In genomic region chr11:312092-312816, GRCh38 we compare ENCODE assay signal across 10 cellular contexts. TPM values are rescaled to one million over a fixed set of nuclear protein-coding genes. Genes with fewer than 3 reads are reported as not detected.
A peak's percentile ranks its signal among the peaks of the same experiment; 100 is the strongest.
DNase-seq lines count a peak whose midpoint lies in the region; ATAC-seq and TF ChIP-seq lines count a peak whose summit lies in the region.
"Had no signal": no experiment of that assay in that cellular context is flagged by ENCODE, and none has a peak within 500 bp of the region (broad histone marks: within the 10 kb centered on the region; RNA-seq: fewer than 3 reads in every experiment).

No MANE protein-coding gene starts in this region.

- POLR2A ChIA-PET in activated CD4-positive, alpha-beta T cell treated with anti-CD3 and anti-CD28 coated beads, Interleukin-2, amount 10 ng/mL, durations not matched to agents 7 days and 5 days (lab: Charles Lee): interaction anchor here (0.6 to 1.3 kb wide), 5 partner anchors 12 to 44 kb away, joined by 3 to 9 read pairs (median 5); no protein-coding TSS in a partner anchor

- H3K36me3 ChIP-seq in brain microvascular endothelial cell (replicated peaks): no peaks in the 10 kb centered on the region

- peaks cover 24% of the 10 kb centered on the region for H3K4me1 Mint-ChIP-seq in activated CD4-positive, alpha-beta T cell treated with anti-CD3 and anti-CD28 coated beads, Interleukin-2, amount 10 ng/mL, durations not matched to agents 7 days and 5 days
- peaks cover 13% of the 10 kb centered on the region for H3K4me1 Mint-ChIP-seq in glutamatergic neuron (ENCODE audit: low read depth, unreplicated experiment)

- CTCF ChIA-PET in activated CD4-positive, alpha-beta T cell treated with anti-CD3 and anti-CD28 coated beads, Interleukin-2, amount 10 ng/mL, durations not matched to agents 7 days and 5 days (lab: Charles Lee): interaction anchor here (0.7 to 2.1 kb wide), 7 partner anchors 13 to 62 kb away, joined by 3 to 8 read pairs (median 3); no protein-coding TSS in a partner anchor

- peak overlapping the region; percentile 4 to 98 (median 86) for H3K27ac ChIP-seq in skin epidermis
- no peak overlapping the region for H3K27ac ChIP-seq in brain microvascular endothelial cell

- peak overlapping the region; percentile 99 for H3K27ac Mint-ChIP-seq in activated CD4-positive, alpha-beta T cell treated with anti-CD3 and anti-CD28 coated beads, Interleukin-2, amount 10 ng/mL, durations not matched to agents 7 days and 5 days
- H3K27ac Mint-ChIP-seq in glutamatergic neuron (ENCODE audit: unreplicated experiment): no peak overlapping the region

- TF ChIP-seq CTCF in GM12865 (IDR thresholded peaks at IDR 0.05; ENCODE audit: insufficient read depth, low read depth, low read length, missing control alignments) (no peak), glutamatergic neuron (IDR thresholded peaks at IDR 0.05; ENCODE audit: partially characterized antibody, unreplicated experiment) (no peak), brain microvascular endothelial cell (IDR thresholded peaks at IDR 0.05; ENCODE audit: low read depth, low read length, missing control alignments) (no peak)

- no peaks in the 10 kb centered on the region for H3K27me3 Mint-ChIP-seq in activated CD4-positive, alpha-beta T cell treated with anti-CD3 and anti-CD28 coated beads, Interleukin-2, amount 10 ng/mL, durations not matched to agents 7 days and 5 days
- H3K27me3 Mint-ChIP-seq in glutamatergic neuron (ENCODE audit: unreplicated experiment): peaks cover 19% of the 10 kb centered on the region

- H3K36me3 Mint-ChIP-seq in activated CD4-positive, alpha-beta T cell treated with anti-CD3 and anti-CD28 coated beads, Interleukin-2, amount 10 ng/mL, durations not matched to agents 7 days and 5 days (ENCODE audit: low read depth): peaks cover 50% of the 10 kb centered on the region
- H3K36me3 Mint-ChIP-seq in glutamatergic neuron (ENCODE audit: unreplicated experiment): no peaks in the 10 kb centered on the region

- H3K4me3 ChIP-seq in GM12865 (ENCODE audit: low read depth, low read length) (peak overlapping the region; percentile 74), skin epidermis (peak overlapping the region in 4 of 7 experiments; percentile 3 to 60 (median 28)), brain microvascular endothelial cell (ENCODE audit: low read depth, low read length) (no peak overlapping the region)

- H3K27me3 ChIP-seq in brain microvascular endothelial cell (replicated peaks): peaks cover 19% of the 10 kb centered on the region

- no peak for TF ChIP-seq POLR2A in erythroblast (IDR thresholded peaks at IDR 0.05; ENCODE audit: low read length)

- H3K9me3 Mint-ChIP-seq in activated CD4-positive, alpha-beta T cell treated with anti-CD3 and anti-CD28 coated beads, Interleukin-2, amount 10 ng/mL, durations not matched to agents 7 days and 5 days: no peaks in the 10 kb centered on the region
- H3K9me3 Mint-ChIP-seq in glutamatergic neuron (ENCODE audit: unreplicated experiment): peaks cover 8% of the 10 kb centered on the region

- ATAC-seq in HG02588 (IDR thresholded peaks at IDR 0.05; ENCODE audit: unreplicated experiment): no peak

- in situ Hi-C loops in brain microvascular endothelial cell (cut with HindIII; ENCODE audit: low pct_ligation_motif_present, low sequenced_read_pairs): no loop called here

- H3K4me3 Mint-ChIP-seq in activated CD4-positive, alpha-beta T cell treated with anti-CD3 and anti-CD28 coated beads, Interleukin-2, amount 10 ng/mL, durations not matched to agents 7 days and 5 days: peak overlapping the region; percentile 92
- peak overlapping the region; percentile 76 for H3K4me3 Mint-ChIP-seq in glutamatergic neuron (ENCODE audit: unreplicated experiment)

- no peak for DNase-seq in GM12865 (ENCODE audit: low read depth)
- peak; percentile 59 for DNase-seq in activated CD4-positive, alpha-beta T cell treated with anti-CD3 and anti-CD28 coated beads, Interleukin-2, amount 10 ng/mL, durations not matched to agents 7 days and 5 days
- no peak for DNase-seq in glutamatergic neuron
- no peak for DNase-seq in DMS53 (lab: John Stamatoyannopoulos, UW)
- no peak for DNase-seq in erythroblast (lab: John Stamatoyannopoulos, UW)
- no peak for DNase-seq in brain microvascular endothelial cell

RNA-seq across cellular contexts. Expression of gene IFITM1, which starts 1.6 kb away (rescaled TPM):
- 1,000 to 10,000 TPM; 1,306 to 1,465 TPM for total RNA-seq in activated CD4-positive, alpha-beta T cell treated with anti-CD3 and anti-CD28 coated beads, Interleukin-2, amount 10 ng/mL, durations not matched to agents 7 days and 5 days
- 2.6 TPM for total RNA-seq in glutamatergic neuron (ENCODE audit: unreplicated experiment)

RNA-seq across cellular contexts. Expression of gene IFITM2, which starts 4.6 kb away (rescaled TPM):
- 1,000 to 10,000 TPM; 1,561 to 1,733 TPM for total RNA-seq in activated CD4-positive, alpha-beta T cell treated with anti-CD3 and anti-CD28 coated beads, Interleukin-2, amount 10 ng/mL, durations not matched to agents 7 days and 5 days
- 2.5 TPM for total RNA-seq in glutamatergic neuron (ENCODE audit: unreplicated experiment)

RNA-seq across cellular contexts. Expression of gene IFITM3, which starts 8.4 kb away (rescaled TPM):
- total RNA-seq in activated CD4-positive, alpha-beta T cell treated with anti-CD3 and anti-CD28 coated beads, Interleukin-2, amount 10 ng/mL, durations not matched to agents 7 days and 5 days: 100 to 1,000 TPM; 213 to 271 TPM
- total RNA-seq in glutamatergic neuron (ENCODE audit: unreplicated experiment): 0.93 TPM

RNA-seq across cellular contexts. Expression of gene IFITM5, which starts 12.9 kb away (rescaled TPM):
- total RNA-seq in activated CD4-positive, alpha-beta T cell treated with anti-CD3 and anti-CD28 coated beads, Interleukin-2, amount 10 ng/mL, durations not matched to agents 7 days and 5 days: not detected
- not detected for total RNA-seq in glutamatergic neuron (ENCODE audit: unreplicated experiment)
- total RNA-seq: endothelial cell of umbilical vein; T-helper 1 cell treated with Interleukin-12 subunit alpha and Interleukin-12 subunit beta and Interleukin-4 antibody, amounts not matched to agents 30 ng/mL and 1 ng/mL, for 36 hours had no signal

RNA-seq across cellular contexts. Expression of gene PGGHG, which starts 23.3 kb away (rescaled TPM):
- 100 to 1,000 TPM; 325 to 377 TPM for total RNA-seq in activated CD4-positive, alpha-beta T cell treated with anti-CD3 and anti-CD28 coated beads, Interleukin-2, amount 10 ng/mL, durations not matched to agents 7 days and 5 days
- total RNA-seq in glutamatergic neuron (ENCODE audit: unreplicated experiment): 14.4 TPM

Comparison
In these comparisons a context has a peak if more than half of its experiments do, and no peak if none do; other contexts are left out.
1. RNA of gene IFITM1, which starts 1.6 kb away (total RNA-seq): 1,306 to 1,465 TPM in activated CD4-positive, alpha-beta T cell treated with anti-CD3 and anti-CD28 coated beads, Interleukin-2, amount 10 ng/mL, durations not matched to agents 7 days and 5 days; 2.6 TPM in glutamatergic neuron (single experiment); every median in the first group is over 100 times any median in the second.
2. RNA of gene IFITM2, which starts 4.6 kb away (total RNA-seq): 1,561 to 1,733 TPM in activated CD4-positive, alpha-beta T cell treated with anti-CD3 and anti-CD28 coated beads, Interleukin-2, amount 10 ng/mL, durations not matched to agents 7 days and 5 days; 2.5 TPM in glutamatergic neuron (single experiment); every median in the first group is over 100 times any median in the second.
3. RNA of gene IFITM3, which starts 8.4 kb away (total RNA-seq): 213 to 271 TPM in activated CD4-positive, alpha-beta T cell treated with anti-CD3 and anti-CD28 coated beads, Interleukin-2, amount 10 ng/mL, durations not matched to agents 7 days and 5 days; 0.93 TPM in glutamatergic neuron (single experiment); every median in the first group is over 100 times any median in the second.